ENCODE assay signal across 8 cellular contexts in the genomic region with DNA sequence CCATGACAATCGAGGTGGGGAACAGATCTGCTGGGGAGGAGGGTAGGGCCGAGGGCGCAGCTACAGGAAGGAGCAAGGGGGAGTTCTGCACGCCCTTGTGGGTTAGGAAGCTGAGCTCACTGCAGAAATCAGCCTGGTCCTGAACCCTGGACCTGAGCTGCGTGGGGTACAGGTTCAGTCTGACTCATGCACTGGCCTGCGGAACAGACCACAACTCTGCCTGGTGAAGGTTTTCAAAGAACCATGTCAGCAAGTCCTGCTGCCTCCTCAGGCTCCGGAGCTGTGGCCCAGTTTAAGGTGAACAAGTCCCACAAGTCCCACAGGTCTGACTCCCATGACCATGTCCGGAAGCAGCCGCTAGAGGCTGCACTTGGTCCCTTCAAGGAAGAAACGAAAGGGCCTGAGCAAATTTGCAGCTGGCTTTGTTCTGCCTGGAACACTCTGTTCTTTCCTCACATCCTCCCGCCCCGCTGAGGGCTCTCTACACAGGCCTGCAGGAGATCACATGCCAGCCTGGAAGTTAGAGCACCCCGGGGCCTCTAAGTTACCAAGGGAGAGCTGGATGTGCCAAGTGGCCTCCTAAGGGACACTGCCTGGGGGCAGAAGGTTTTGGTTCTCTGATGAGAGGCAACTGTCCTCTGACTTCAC. TPM values are rescaled to one million over a fixed set of nuclear protein-coding genes. Genes with fewer than 3 reads are reported as not detected.
DNase-seq lines count a peak whose midpoint lies in the region; ATAC-seq, FAIRE-seq and TF ChIP-seq lines count a peak whose summit lies in the region.

No MANE protein-coding gene starts in this region.

- BruUV-seq in endothelial cell of umbilical vein (replicated peaks; lab: Mats Ljungman, UMichigan): no TSS peak

- H3K27ac Mint-ChIP-seq in stimulated activated effector memory CD8-positive, alpha-beta T cell treated with anti-CD3 and anti-CD28 coated beads, Interleukin-12 subunit alpha, Interleukin-12 subunit beta, amount 100 ng/mL, for 72 hours: peak overlapping the region; percentile 91

- H2AFZ ChIP-seq in endothelial cell of umbilical vein (ENCODE audit: low read depth, low read length): no peak overlapping the region

- H3K27me3 ChIP-seq in BLaER1 (no peaks in the 10 kb centered on the region), endothelial cell of umbilical vein (ENCODE audit: control insufficient read depth in 2 of 2, insufficient read depth in 2 of 2, low read length in 2 of 2) (no peaks in the 10 kb centered on the region), muscle layer of duodenum (ENCODE audit: low read depth, low read length) (no peaks in the 10 kb centered on the region)

- H3K79me2 ChIP-seq in endothelial cell of umbilical vein (ENCODE audit: control insufficient read depth, insufficient read depth, low read length): no peaks in the 10 kb centered on the region

- no peaks in the 10 kb centered on the region for H3K9me3 Mint-ChIP-seq in stimulated activated effector memory CD8-positive, alpha-beta T cell treated with anti-CD3 and anti-CD28 coated beads, Interleukin-12 subunit alpha, Interleukin-12 subunit beta, amount 100 ng/mL, for 72 hours

- peak overlapping the region; percentile 80 for H3K9ac ChIP-seq in BLaER1
- H3K9ac ChIP-seq in endothelial cell of umbilical vein (replicated peaks; ENCODE audit: extremely low read depth, insufficient read depth, low read length): no peak overlapping the region

- H3K9me1 ChIP-seq in endothelial cell of umbilical vein (replicated peaks; ENCODE audit: control insufficient read depth, extremely low read depth, insufficient read depth, low read length): no peaks in the 10 kb centered on the region

- H3K36me3 ChIP-seq in BLaER1 (no peaks in the 10 kb centered on the region), endothelial cell of umbilical vein (ENCODE audit: control insufficient read depth in 2 of 2, extremely low read depth in 1 of 2, insufficient read depth in 2 of 2, low read length in 2 of 2) (no peaks in the 10 kb centered on the region), muscle layer of duodenum (ENCODE audit: control insufficient read depth in 1 of 2, insufficient read depth in 2 of 2, low read length in 2 of 2) (no peaks in the 10 kb centered on the region)

- intact Hi-C loops in endothelial cell of umbilical vein (cut with micrococcal nuclease): loop anchor here (1.0 to 2.0 kb wide), 5 partner anchors 49 to 251 kb away; partner anchors contain the start of gene AKAP13

- POLR2A ChIA-PET in endothelial cell of umbilical vein (lab: Charles Lee): no interaction called here

- ATAC-seq in GM19035 (IDR thresholded peaks at IDR 0.05; ENCODE audit: unreplicated experiment) (peak; percentile 61), HG03280 (IDR thresholded peaks at IDR 0.05; ENCODE audit: unreplicated experiment) (peak; percentile 64)
- ATAC-seq in stimulated activated effector memory CD8-positive, alpha-beta T cell treated with anti-CD3 and anti-CD28 coated beads, Interleukin-12 subunit alpha, Interleukin-12 subunit beta, amount 100 ng/mL, for 72 hours: peak; percentile 97

- H3K27ac ChIP-seq in BLaER1: peak overlapping the region; percentile 89
- peak overlapping the region; percentile 6 for H3K27ac ChIP-seq in endothelial cell of umbilical vein (ENCODE audit: insufficient read depth, low read depth, low read length)
- peak overlapping the region; percentile 76 for H3K27ac ChIP-seq in muscle layer of duodenum (ENCODE audit: low read length)

- H3K4me1 ChIP-seq in BLaER1 (peaks cover 49% of the 10 kb centered on the region), endothelial cell of umbilical vein (ENCODE audit: control insufficient read depth, extremely low read depth, insufficient read depth, low read length) (peaks cover 14% of the 10 kb centered on the region), muscle layer of duodenum (ENCODE audit: control insufficient read depth in 1 of 2, insufficient read depth in 2 of 2, low read length in 2 of 2) (peaks cover 14 to 19% of the 10 kb centered on the region in 2 donors)

- peak; percentile 96 for FAIRE-seq in endothelial cell of umbilical vein (lab: Jason Lieb, UNC)

- H4K20me1 ChIP-seq in BLaER1 (no peaks in the 10 kb centered on the region), endothelial cell of umbilical vein (replicated peaks; ENCODE audit: control insufficient read depth, extremely low read depth, insufficient read depth, low read length) (no peaks in the 10 kb centered on the region)

- CTCF ChIA-PET in endothelial cell of umbilical vein (lab: Charles Lee): interaction anchor here (0.6 to 4.9 kb wide), 27 partner anchors 10 to 337 kb away, joined by 3 to 74 read pairs (median 5); partner anchors contain the start of gene AKAP13

- peaks cover 10% of the 10 kb centered on the region for H3K36me3 Mint-ChIP-seq in stimulated activated effector memory CD8-positive, alpha-beta T cell treated with anti-CD3 and anti-CD28 coated beads, Interleukin-12 subunit alpha, Interleukin-12 subunit beta, amount 100 ng/mL, for 72 hours

- H3K9me3 ChIP-seq in BLaER1 (no peaks in the 10 kb centered on the region), endothelial cell of umbilical vein (replicated peaks; ENCODE audit: control insufficient read depth, insufficient read depth, low read length) (no peaks in the 10 kb centered on the region), muscle layer of duodenum (ENCODE audit: control insufficient read depth in 1 of 2, low read length in 2 of 2) (no peaks in the 10 kb centered on the region)

- dilution Hi-C loops in endothelial cell of umbilical vein (cut with MboI; ENCODE audit: extremely low pct_ligation_motif_present, low sequenced_read_pairs): no loop called here

- H3K4me3 ChIP-seq in BLaER1: peak overlapping the region; percentile 68
- no peak overlapping the region for H3K4me3 ChIP-seq in endothelial cell of umbilical vein (replicated peaks in 1 of 3; ENCODE audit: insufficient read depth in 1 of 3, low read depth in 1 of 3, low read length in 3 of 3)
- H3K4me3 ChIP-seq in muscle layer of duodenum (ENCODE audit: low read depth in 1 of 2, low read length in 2 of 2): peak overlapping the region in 1 of 2 donors; percentile 12

- H3K4me1 Mint-ChIP-seq in stimulated activated effector memory CD8-positive, alpha-beta T cell treated with anti-CD3 and anti-CD28 coated beads, Interleukin-12 subunit alpha, Interleukin-12 subunit beta, amount 100 ng/mL, for 72 hours: peaks cover 30% of the 10 kb centered on the region

- peak; percentile 72 to 79 for TF ChIP-seq CTCF in endothelial cell of umbilical vein (IDR thresholded peaks at IDR 0.05; ENCODE audit: extremely low read depth in 1 of 2, insufficient read depth in 1 of 2, low read depth in 1 of 2, low read length in 2 of 2)

- H3K4me3 Mint-ChIP-seq in stimulated activated effector memory CD8-positive, alpha-beta T cell treated with anti-CD3 and anti-CD28 coated beads, Interleukin-12 subunit alpha, Interleukin-12 subunit beta, amount 100 ng/mL, for 72 hours: peak overlapping the region; percentile 81

- no peak for TF ChIP-seq POLR2A in endothelial cell of umbilical vein (IDR thresholded peaks at IDR 0.05; ENCODE audit: low read depth, low read length)

- peak overlapping the region; percentile 95 for H3K4me2 ChIP-seq in BLaER1
- no peak overlapping the region for H3K4me2 ChIP-seq in endothelial cell of umbilical vein (ENCODE audit: insufficient read depth, low read length)

- DNase-seq in NCI-H82 treated with DMSO at 0.1 percent for 48 hours (lab: John Stamatoyannopoulos, UW; ENCODE audit: unreplicated experiment) (peak; percentile 59), endothelial cell of umbilical vein (ENCODE audit: low read depth, low spot score) (peak; percentile 73)
- DNase-seq in activated CD8-positive, alpha-beta memory T cell treated with anti-CD3 and anti-CD28 coated beads for 4 hours (ENCODE audit: low read depth in 2 of 2): peak; percentile 48 to 60
- DNase-seq in stimulated activated effector memory CD8-positive, alpha-beta T cell treated with anti-CD3 and anti-CD28 coated beads, Interleukin-12 subunit alpha, Interleukin-12 subunit beta, amount 100 ng/mL, for 72 hours (ENCODE audit: low spot score in 2 of 2): peak; percentile 56 to 88

TF ChIP-seq in endothelial cell of umbilical vein, 7 proteins besides CTCF, POLR2A, EP300 and RAD21:
- no peak for TF ChIP-seq FOS (IDR thresholded peaks at IDR 0.05; ENCODE audit: borderline replicate concordance, insufficient read depth, low read length)
- TF ChIP-seq MYC (IDR thresholded peaks at IDR 0.05; ENCODE audit: low read depth, low read length): no peak
- no peak for TF ChIP-seq EZH2 (IDR thresholded peaks at IDR 0.05; ENCODE audit: borderline replicate concordance, low read depth, low read length, severe bottlenecking)
- no peak for TF ChIP-seq MAX (IDR thresholded peaks at IDR 0.05; ENCODE audit: insufficient read depth, insufficient read length)
- TF ChIP-seq POLR2AphosphoS5 (IDR thresholded peaks at IDR 0.05; ENCODE audit: insufficient read depth, low read depth, low read length): no peak
- no peak for TF ChIP-seq JUN (IDR thresholded peaks at IDR 0.05; ENCODE audit: borderline replicate concordance, insufficient read depth, insufficient read length, low read depth)
- TF ChIP-seq GATA2 (IDR thresholded peaks at IDR 0.05; ENCODE audit: insufficient read depth, insufficient read length, low read depth, low read length): no peak

RNA-seq across cellular contexts. Expression of gene AKAP13, which starts 49.3 kb away (rescaled TPM):
- total RNA-seq in endothelial cell of umbilical vein: 80.3 and 87.8 TPM in 2 replicates
- 20.8 and 22.8 TPM in 2 replicates for polyA plus RNA-seq in endothelial cell of umbilical vein
- polyA plus RNA-seq in endothelial cell of umbilical vein (2011; cell fraction: cytosol; rRNA removed): 14.3 and 15.7 TPM in 2 replicates
- polyA plus RNA-seq in endothelial cell of umbilical vein (2011; cell fraction: nucleus; rRNA removed): 56.1 and 74.7 TPM in 2 replicates
- 30.6 and 35.5 TPM in 2 replicates for polyA plus RNA-seq in endothelial cell of umbilical vein (2012)
- polyA minus RNA-seq in endothelial cell of umbilical vein: 113 and 119 TPM in 2 replicates
- 55.7 TPM for polyA minus RNA-seq in endothelial cell of umbilical vein (2011; cell fraction: cytosol; rRNA and poly(A)+ RNA removed)
- 234 and 316 TPM in 2 replicates for polyA minus RNA-seq in endothelial cell of umbilical vein (2011; cell fraction: nucleus; rRNA and poly(A)+ RNA removed)

Comparison
In these comparisons a context has a peak if more than half of its experiments do, and no peak if none do; other contexts are left out.
1. H3K27ac ChIP-seq: peak in every context shown above with its lines; median percentile 89 in BLaER1; 76 in muscle layer of duodenum; 6 in endothelial cell of umbilical vein.